Comparison of ENCODE assay signal across 29 cellular contexts in genomic region chr1:19396280-19396679, GRCh38.
A peak's percentile ranks its signal among the peaks of the same experiment; 100 is the strongest.
DNase-seq lines count a peak whose midpoint lies in the region; ATAC-seq lines count a peak whose summit lies in the region.
"Had no signal": no experiment of that assay in that cellular context is flagged by ENCODE, and none has a peak within 500 bp of the region (broad histone marks: within the 10 kb centered on the region; RNA-seq: fewer than 3 reads in every experiment).

No MANE protein-coding gene starts in this region.

- H3K18ac ChIP-seq in mesenchymal stem cell (ENCODE audit: low read depth in 1 of 2, low read length in 2 of 2): peak overlapping the region in 1 of 2 experiments; percentile 59

- no peak overlapping the region for H3K27ac ChIP-seq in mesenchymal stem cell (ENCODE audit: low read length, poor library complexity, severe bottlenecking)
- H3K27ac ChIP-seq: cardiac muscle cell, psoas muscle, SK-N-MC had no signal

- no peak overlapping the region for H3K4me2 ChIP-seq in mesenchymal stem cell (ENCODE audit: low read length, poor library complexity, severe bottlenecking)

- H3K9me3 Mint-ChIP-seq in activated naive CD8-positive, alpha-beta T cell treated with anti-CD3 and anti-CD28 coated beads, Interleukin-2, amount 50 U/mL, for 24 hours: no peaks in the 10 kb centered on the region
- no peaks in the 10 kb centered on the region for H3K9me3 Mint-ChIP-seq in activated naive CD8-positive, alpha-beta T cell treated with anti-CD3 and anti-CD28 coated beads for 36 hours
- H3K9me3 Mint-ChIP-seq in activated T-helper 17 cell treated with anti-CD3 and anti-CD28 coated beads, Interleukin-2, amount 50 U/mL, for 72 hours: no peaks in the 10 kb centered on the region
- H3K9me3 Mint-ChIP-seq: mesothelial cell of epicardium; stimulated activated memory B cell treated with anti-CD40 and anti-IgM and Interleukin-4, amounts not matched to agents 10 μg/mL and 1 μg/mL and 100 μg/mL, for 72 hours had no signal

- peaks cover 84% of the 10 kb centered on the region for H3K4me1 Mint-ChIP-seq in activated naive CD8-positive, alpha-beta T cell treated with anti-CD3 and anti-CD28 coated beads, Interleukin-2, amount 50 U/mL, for 24 hours
- peaks cover 52% of the 10 kb centered on the region for H3K4me1 Mint-ChIP-seq in activated naive CD8-positive, alpha-beta T cell treated with anti-CD3 and anti-CD28 coated beads for 36 hours
- peaks cover 46% of the 10 kb centered on the region for H3K4me1 Mint-ChIP-seq in activated T-helper 17 cell treated with anti-CD3 and anti-CD28 coated beads, Interleukin-2, amount 50 U/mL, for 72 hours

- no peak overlapping the region for H3K4me3 ChIP-seq in mesenchymal stem cell (ENCODE audit: insufficient read depth in 1 of 2, low read depth in 1 of 2, low read length in 2 of 2)
- H3K4me3 ChIP-seq: ascending aorta, cardiac muscle cell, psoas muscle, sigmoid colon, SK-N-MC had no signal

- ATAC-seq in activated naive CD8-positive, alpha-beta T cell treated with anti-CD3 and anti-CD28 coated beads, Interleukin-2, amount 50 U/mL, for 24 hours: no peak
- ATAC-seq in activated T-helper 17 cell treated with anti-CD3 and anti-CD28 coated beads, Interleukin-2, amount 50 U/mL, for 72 hours (replicated peaks): no peak
- no peak for ATAC-seq in stimulated activated naive CD8-positive, alpha-beta T cell treated with anti-CD3 and anti-CD28 coated beads, Interleukin-15, Interleukin-2, amounts not matched to agents 100 U/mL and 50 U/mL, for 24 hours
- ATAC-seq: left ventricle myocardium superior; psoas muscle; stimulated activated memory B cell treated with anti-CD40 and anti-IgM and Interleukin-4, amounts not matched to agents 10 μg/mL and 1 μg/mL and 100 μg/mL, for 72 hours had no signal

- H3K36me3 ChIP-seq in mesenchymal stem cell (ENCODE audit: control insufficient read depth in 1 of 2, insufficient read depth in 2 of 2, low read depth in 1 of 2, low read length in 2 of 2): peaks cover 27 to 33% of the 10 kb centered on the region in 2 experiments
- H3K36me3 ChIP-seq: ascending aorta, cardiac muscle cell had no signal

- no peak overlapping the region for H3K14ac ChIP-seq in mesenchymal stem cell (ENCODE audit: low read length in 2 of 2)

- no peak overlapping the region for H4K8ac ChIP-seq in mesenchymal stem cell (ENCODE audit: low read length)

- H3K36me3 Mint-ChIP-seq in activated naive CD8-positive, alpha-beta T cell treated with anti-CD3 and anti-CD28 coated beads, Interleukin-2, amount 50 U/mL, for 24 hours (ENCODE audit: low read depth): peaks cover 19% of the 10 kb centered on the region
- H3K36me3 Mint-ChIP-seq in activated naive CD8-positive, alpha-beta T cell treated with anti-CD3 and anti-CD28 coated beads for 36 hours: peaks cover 18% of the 10 kb centered on the region
- H3K36me3 Mint-ChIP-seq in activated T-helper 17 cell treated with anti-CD3 and anti-CD28 coated beads, Interleukin-2, amount 50 U/mL, for 72 hours (ENCODE audit: low read depth): peaks cover 50% of the 10 kb centered on the region

- no peaks in the 10 kb centered on the region for H3K9me3 ChIP-seq in mesenchymal stem cell (ENCODE audit: control insufficient read depth, low read length)
- H3K9me3 ChIP-seq: ascending aorta, psoas muscle, sigmoid colon had no signal

- H2AFZ ChIP-seq in mesenchymal stem cell (ENCODE audit: low read depth, low read length): no peak overlapping the region

- no peaks in the 10 kb centered on the region for H3K27me3 Mint-ChIP-seq in activated naive CD8-positive, alpha-beta T cell treated with anti-CD3 and anti-CD28 coated beads, Interleukin-2, amount 50 U/mL, for 24 hours
- H3K27me3 Mint-ChIP-seq in activated naive CD8-positive, alpha-beta T cell treated with anti-CD3 and anti-CD28 coated beads for 36 hours: no peaks in the 10 kb centered on the region
- no peaks in the 10 kb centered on the region for H3K27me3 Mint-ChIP-seq in activated T-helper 17 cell treated with anti-CD3 and anti-CD28 coated beads, Interleukin-2, amount 50 U/mL, for 72 hours
- H3K27me3 Mint-ChIP-seq: activated naive CD8-positive, alpha-beta T cell; stimulated activated memory B cell treated with anti-CD40 and anti-IgM and Interleukin-4, amounts not matched to agents 10 μg/mL and 1 μg/mL and 100 μg/mL, for 72 hours had no signal

- 98% methylated on average over 13 of the region's 13 CpGs for WGBS in mesenchymal stem cell

- no peak for DNase-seq in activated naive CD8-positive, alpha-beta T cell treated with anti-CD3 and anti-CD28 coated beads, Interleukin-2, amount 50 U/mL, for 24 hours
- DNase-seq in activated naive CD8-positive, alpha-beta T cell treated with anti-CD3 and anti-CD28 coated beads for 36 hours: no peak
- no peak for DNase-seq in mesenchymal stem cell
- DNase-seq in NCI-H226: no peak
- DNase-seq in COLO668 (lab: John Stamatoyannopoulos, UW; ENCODE audit: unreplicated experiment): no peak
- DNase-seq in stimulated activated naive CD8-positive, alpha-beta T cell treated with anti-CD3 and anti-CD28 coated beads, Interleukin-15, Interleukin-2, amounts not matched to agents 100 U/mL and 50 U/mL, for 24 hours: no peak
- DNase-seq in stimulated activated CD4-positive, alpha-beta T cell treated with anti-CD3 and anti-CD28 coated beads, Interleukin-4, amount 100 ng/mL, for 4 hours: no peak
- DNase-seq: activated CD4-positive, alpha-beta T cell treated with anti-CD3 and anti-CD28 coated beads, Interleukin-2, amount 50 U/mL, for 48 hours; activated CD8-positive, alpha-beta memory T cell treated with anti-CD3 and anti-CD28 coated beads, Interleukin-2, amount 50 U/mL, for 4 hours; AML-193; GOT3; head of caudate nucleus; KBM-7; kidney; left ventricle myocardium superior; NCI-H1092; NCI-H1694 treated with DMSO at 0.1 percent for 48 hours; NCI-H2171 treated with DMSO at 0.1 percent for 48 hours; NCI-H524 treated with DMSO at 0.1 percent for 48 hours; psoas muscle; sigmoid colon; stimulated activated CD4-positive, alpha-beta T cell treated with anti-CD3 and anti-CD28 coated beads, Interleukin-4, amount 100 ng/mL, for 24 hours had no signal

- peak overlapping the region; percentile 17 for H3K9ac ChIP-seq in mesenchymal stem cell (ENCODE audit: low read length)

- no peak overlapping the region for H3K4ac ChIP-seq in mesenchymal stem cell (ENCODE audit: low read depth in 1 of 2, low read length in 2 of 2)

- H2BK5ac ChIP-seq in mesenchymal stem cell (ENCODE audit: low read depth, low read length, poor library complexity, severe bottlenecking): no peak overlapping the region

- H3K4me1 ChIP-seq in mesenchymal stem cell (ENCODE audit: control insufficient read depth, insufficient read depth, low read depth, low read length): peaks cover 47% of the 10 kb centered on the region

- peak overlapping the region in 1 of 2 experiments; percentile 75 for H2BK12ac ChIP-seq in mesenchymal stem cell (ENCODE audit: low read length in 2 of 2)

- no peak overlapping the region for H3K4me3 Mint-ChIP-seq in activated naive CD8-positive, alpha-beta T cell treated with anti-CD3 and anti-CD28 coated beads, Interleukin-2, amount 50 U/mL, for 24 hours
- no peak overlapping the region for H3K4me3 Mint-ChIP-seq in activated naive CD8-positive, alpha-beta T cell treated with anti-CD3 and anti-CD28 coated beads for 36 hours
- H3K4me3 Mint-ChIP-seq in activated T-helper 17 cell treated with anti-CD3 and anti-CD28 coated beads, Interleukin-2, amount 50 U/mL, for 72 hours: no peak overlapping the region
- H3K4me3 Mint-ChIP-seq: activated naive CD8-positive, alpha-beta T cell; mesothelial cell of epicardium; stimulated activated memory B cell treated with anti-CD40 and anti-IgM and Interleukin-4, amounts not matched to agents 10 μg/mL and 1 μg/mL and 100 μg/mL, for 72 hours had no signal

- H3K23ac ChIP-seq in mesenchymal stem cell (ENCODE audit: low read length in 2 of 2): no peak overlapping the region

- no peaks in the 10 kb centered on the region for H3K27me3 ChIP-seq in mesenchymal stem cell (ENCODE audit: control insufficient read depth in 1 of 2, insufficient read depth in 1 of 2, low read length in 2 of 2)
- H3K27me3 ChIP-seq: ascending aorta, cardiac muscle cell, sigmoid colon had no signal

- H2AK5ac ChIP-seq in mesenchymal stem cell (ENCODE audit: low read length, severe bottlenecking): no peak overlapping the region

- peak overlapping the region; percentile 45 for H4K91ac ChIP-seq in mesenchymal stem cell (ENCODE audit: low read length)

- H3K27ac Mint-ChIP-seq in activated naive CD8-positive, alpha-beta T cell treated with anti-CD3 and anti-CD28 coated beads, Interleukin-2, amount 50 U/mL, for 24 hours: peak overlapping the region; percentile 46
- H3K27ac Mint-ChIP-seq in activated naive CD8-positive, alpha-beta T cell treated with anti-CD3 and anti-CD28 coated beads for 36 hours: no peak overlapping the region
- H3K27ac Mint-ChIP-seq in activated T-helper 17 cell treated with anti-CD3 and anti-CD28 coated beads, Interleukin-2, amount 50 U/mL, for 72 hours: peak overlapping the region; percentile 92

- H2BK120ac ChIP-seq in mesenchymal stem cell (ENCODE audit: low read depth, low read length): no peak overlapping the region

- peak overlapping the region; percentile 81 for H2BK15ac ChIP-seq in mesenchymal stem cell (ENCODE audit: low read depth, poor library complexity, severe bottlenecking)

- peaks cover 37% of the 10 kb centered on the region for H3K79me1 ChIP-seq in mesenchymal stem cell (replicated peaks; ENCODE audit: low read length, poor library complexity, severe bottlenecking)
